In genomic region chr16:30697264-30698138, GRCh38 we compare ENCODE assay signal across 8 cellular contexts. TPM values are rescaled to one million over a fixed set of nuclear protein-coding genes. Genes with fewer than 3 reads are reported as not detected.
A peak's percentile ranks its signal among the peaks of the same experiment; 100 is the strongest.
DNase-seq lines count a peak whose midpoint lies in the region; ATAC-seq and TF ChIP-seq lines count a peak whose summit lies in the region.

No MANE protein-coding gene starts in this region.

- CTCF ChIA-PET in CD8-positive, alpha-beta memory T cell (lab: Charles Lee), result interaction anchor here (0.7 to 2.5 kb wide), 9 partner anchors 38 to 268 kb away, joined by 3 to 21 read pairs (median 3); partner anchors contain the start of genes DCTPP1, FBRS and PRR14
- CTCF ChIA-PET in naive thymus-derived CD4-positive, alpha-beta T cell (lab: Charles Lee), result interaction anchor here (0.6 to 5.2 kb wide), 9 partner anchors 25 to 944 kb away, joined by 3 to 50 read pairs (median 3); partner anchors contain the start of genes DCTPP1, FBRS and PRR14

- peaks cover 13% of the 10 kb centered on the region for H3K36me3 ChIP-seq in CD8-positive, alpha-beta memory T cell (ENCODE audit: insufficient read depth, low read length)
- H3K36me3 ChIP-seq in SJSA1, result peaks cover 39% of the 10 kb centered on the region
- peaks cover 7 to 23% (median 8%) of the 10 kb centered on the region in 3 experiments for H3K36me3 ChIP-seq in naive thymus-derived CD4-positive, alpha-beta T cell (ENCODE audit: control insufficient read depth in 2 of 3, insufficient read depth in 3 of 3, low read length in 3 of 3)

- H3K36me3 Mint-ChIP-seq in CD8-positive, alpha-beta memory T cell, result peaks cover 0 to 30% (median 3%) of the 10 kb centered on the region in 3 donors
- H3K36me3 Mint-ChIP-seq in naive thymus-derived CD4-positive, alpha-beta T cell, result peaks cover 0 to 14% (median 3%) of the 10 kb centered on the region in 5 donors

- H3K4me1 ChIP-seq in CD8-positive, alpha-beta memory T cell (ENCODE audit: insufficient read depth, low read length), result peaks cover 34% of the 10 kb centered on the region
- H3K4me1 ChIP-seq in SJSA1 (replicated peaks), result peaks cover 13% of the 10 kb centered on the region
- peaks cover 15 to 36% of the 10 kb centered on the region in 2 donors for H3K4me1 ChIP-seq in naive thymus-derived CD4-positive, alpha-beta T cell (ENCODE audit: control insufficient read depth in 2 of 2, insufficient read depth in 2 of 2, low read length in 2 of 2)

- H3K4me3 Mint-ChIP-seq in CD8-positive, alpha-beta memory T cell, result peak overlapping the region; percentile 95 to 99 (median 97)
- peak overlapping the region; percentile 87 to 99 (median 97) for H3K4me3 Mint-ChIP-seq in naive thymus-derived CD4-positive, alpha-beta T cell

- H3K27me3 Mint-ChIP-seq in CD8-positive, alpha-beta memory T cell, result peaks cover 0 to 3% of the 10 kb centered on the region in 2 donors
- H3K27me3 Mint-ChIP-seq in naive thymus-derived CD4-positive, alpha-beta T cell, result no peaks in the 10 kb centered on the region

- peak overlapping the region; percentile 98 to 100 (median 100) for H3K27ac Mint-ChIP-seq in CD8-positive, alpha-beta memory T cell
- peak overlapping the region; percentile 99 to 100 (median 100) for H3K27ac Mint-ChIP-seq in naive thymus-derived CD4-positive, alpha-beta T cell

- intact Hi-C loops in naive thymus-derived CD4-positive, alpha-beta T cell (cut with micrococcal nuclease), result loop anchor here (1.0 to 10.0 kb wide), 26 partner anchors 19 to 760 kb away; partner anchors contain the start of genes FBRS (in 2 of the 2), PHKG2 (in 2 of the 2), PRR14 (in 2 of the 2) and ZNF785 (in 2 of the 2)

- H3K4me1 Mint-ChIP-seq in CD8-positive, alpha-beta memory T cell, result peaks cover 31 to 49% (median 38%) of the 10 kb centered on the region in 3 donors
- H3K4me1 Mint-ChIP-seq in naive thymus-derived CD4-positive, alpha-beta T cell, result peaks cover 24 to 49% (median 43%) of the 10 kb centered on the region in 7 donors

- H3K27me3 ChIP-seq in CD8-positive, alpha-beta memory T cell (ENCODE audit: insufficient read depth, low read length, poor library complexity, severe bottlenecking), result no peaks in the 10 kb centered on the region
- H3K27me3 ChIP-seq in SJSA1 (replicated peaks), result no peaks in the 10 kb centered on the region
- H3K27me3 ChIP-seq in naive thymus-derived CD4-positive, alpha-beta T cell (ENCODE audit: control insufficient read depth in 2 of 2, insufficient read depth in 2 of 2, low read length in 2 of 2), result no peaks in the 10 kb centered on the region

- no peak for TF ChIP-seq CTCF in epithelial cell of esophagus (IDR thresholded peaks at IDR 0.05; ENCODE audit: insufficient read depth, low read depth, low read length, missing control alignments)

- peaks cover 0 to 2% (median 0%) of the 10 kb centered on the region in 5 donors for H3K9me3 Mint-ChIP-seq in CD8-positive, alpha-beta memory T cell
- H3K9me3 Mint-ChIP-seq in naive thymus-derived CD4-positive, alpha-beta T cell, result peaks cover 0 to 3% (median 0%) of the 10 kb centered on the region in 11 donors

- H3K9me3 ChIP-seq in CD8-positive, alpha-beta memory T cell (ENCODE audit: low read length), result no peaks in the 10 kb centered on the region
- no peaks in the 10 kb centered on the region for H3K9me3 ChIP-seq in SJSA1 (replicated peaks)
- H3K9me3 ChIP-seq in naive thymus-derived CD4-positive, alpha-beta T cell (ENCODE audit: control insufficient read depth in 2 of 3, low read length in 3 of 3), result no peaks in the 10 kb centered on the region

- POLR2A ChIA-PET in CD8-positive, alpha-beta memory T cell (lab: Charles Lee), result interaction anchor here (0.9 to 1.8 kb wide), 4 partner anchors 37 to 87 kb away, joined by 6 to 18 read pairs (median 10); partner anchors contain the start of genes FBRS and ZNF689
- POLR2A ChIA-PET in naive thymus-derived CD4-positive, alpha-beta T cell (lab: Charles Lee), result interaction anchor here (0.6 to 6.2 kb wide), 25 partner anchors 8 to 890 kb away, joined by 3 to 113 read pairs (median 3); partner anchors contain the start of genes FBRS, FUS, KAT8 and PRR14

- ATAC-seq in GM18870 (IDR thresholded peaks at IDR 0.05; ENCODE audit: unreplicated experiment), result peak; percentile 74
- peak; percentile 88 for ATAC-seq in HG03432 (IDR thresholded peaks at IDR 0.05; ENCODE audit: unreplicated experiment)
- ATAC-seq in naive thymus-derived CD4-positive, alpha-beta T cell, result peak; percentile 91
- ATAC-seq in HG02885 (IDR thresholded peaks at IDR 0.05; ENCODE audit: poor library complexity, unreplicated experiment), result no peak

- H3K27ac ChIP-seq in CD8-positive, alpha-beta memory T cell (ENCODE audit: low read depth, low read length), result peak overlapping the region; percentile 98
- H3K27ac ChIP-seq in SJSA1, result peak overlapping the region; percentile 99
- H3K27ac ChIP-seq in naive thymus-derived CD4-positive, alpha-beta T cell (ENCODE audit: low read depth, low read length), result peak overlapping the region; percentile 99

- DNase-seq in CD8-positive, alpha-beta memory T cell, result no peak
- DNase-seq in SJSA1 (ENCODE audit: low read depth in 1 of 2, low spot score in 2 of 2) (no peak), epithelial cell of esophagus (ENCODE audit: low read depth) (no peak)
- DNase-seq in naive thymus-derived CD4-positive, alpha-beta T cell, result no peak
- no peak for DNase-seq in stimulated activated CD4-positive, alpha-beta T cell treated with anti-CD3 and anti-CD28 coated beads, Interleukin-4, amount 100 ng/mL, for 1 hour

- peak overlapping the region; percentile 84 for H3K4me3 ChIP-seq in CD8-positive, alpha-beta memory T cell (ENCODE audit: low read length)
- peak overlapping the region; percentile 80 for H3K4me3 ChIP-seq in SJSA1
- peak overlapping the region; percentile 92 for H3K4me3 ChIP-seq in epithelial cell of esophagus (ENCODE audit: low read length)
- H3K4me3 ChIP-seq in naive thymus-derived CD4-positive, alpha-beta T cell (ENCODE audit: low read length), result peak overlapping the region; percentile 86

RNA-seq across cellular contexts. Expression of gene SRCAP, which starts 1.5 kb away (rescaled TPM):
- total RNA-seq in CD8-positive, alpha-beta memory T cell, result 10 to 100 TPM; 75.4 to 76.3 TPM
- 33.0 TPM for polyA plus RNA-seq in CD8-positive, alpha-beta memory T cell
- total RNA-seq in SJSA1 (2014; rRNA removed; shearing (Covaris generic)), result 9.4 and 14.3 TPM in 2 replicates
- total RNA-seq in naive thymus-derived CD4-positive, alpha-beta T cell, result 100 to 1,000 TPM in 2 of 5 experiments, 10 to 100 TPM in 3; 82.6 to 111 (median 97.5) TPM
- 10 to 100 TPM; 11.8 to 40.5 TPM for polyA plus RNA-seq in naive thymus-derived CD4-positive, alpha-beta T cell

RNA-seq across cellular contexts. Expression of gene FBRS, which starts 39.3 kb away (rescaled TPM):
- 100 to 1,000 TPM; 115 to 124 TPM for total RNA-seq in CD8-positive, alpha-beta memory T cell
- 7.1 TPM for polyA plus RNA-seq in CD8-positive, alpha-beta memory T cell
- total RNA-seq in SJSA1 (2014; rRNA removed; shearing (Covaris generic)), result 7.6 and 13.6 TPM in 2 replicates
- total RNA-seq in naive thymus-derived CD4-positive, alpha-beta T cell, result 100 to 1,000 TPM; 143 to 174 (median 164) TPM
- polyA plus RNA-seq in naive thymus-derived CD4-positive, alpha-beta T cell, result 1 to 10 TPM; 2.6 to 5.0 TPM

RNA-seq across cellular contexts. Expression of gene PRR14, which starts 46.7 kb away (rescaled TPM):
- 10 to 100 TPM; 87.5 to 92.5 TPM for total RNA-seq in CD8-positive, alpha-beta memory T cell
- 29.7 TPM for polyA plus RNA-seq in CD8-positive, alpha-beta memory T cell
- 6.1 and 8.2 TPM in 2 replicates for total RNA-seq in SJSA1 (2014; rRNA removed; shearing (Covaris generic))
- 10 to 100 TPM; 57.6 to 91.9 (median 82.5) TPM for total RNA-seq in naive thymus-derived CD4-positive, alpha-beta T cell
- 10 to 100 TPM; 13.3 to 20.9 TPM for polyA plus RNA-seq in naive thymus-derived CD4-positive, alpha-beta T cell

RNA-seq across cellular contexts. Expression of gene PHKG2, which starts 50.7 kb away (rescaled TPM):
- total RNA-seq in CD8-positive, alpha-beta memory T cell, result 10 to 100 TPM; 31.8 to 32.2 TPM
- 47.0 TPM for polyA plus RNA-seq in CD8-positive, alpha-beta memory T cell
- total RNA-seq in SJSA1 (2014; rRNA removed; shearing (Covaris generic)), result 35.3 and 39.0 TPM in 2 replicates
- total RNA-seq in naive thymus-derived CD4-positive, alpha-beta T cell, result 10 to 100 TPM; 33.2 to 57.8 (median 46.7) TPM
- polyA plus RNA-seq in naive thymus-derived CD4-positive, alpha-beta T cell, result 10 to 100 TPM; 37.2 to 43.5 TPM
